Comparison of ENCODE assay signal across 2 cellular contexts in genomic region chr1:50822035-50822776, GRCh38.
TF ChIP-seq lines count a peak whose summit lies in the region.

No MANE protein-coding gene starts in this region.

TF ChIP-seq in IMR-90, 13 proteins besides CTCF, POLR2A, EP300 and RAD21:
- TF ChIP-seq MAFK (IDR thresholded peaks at IDR 0.05; ENCODE audit: low read depth, low read length) (no peak), NFE2L2 (IDR thresholded peaks at IDR 0.05; ENCODE audit: low read depth, low read length) (no peak), RCOR1 (IDR thresholded peaks at IDR 0.05; ENCODE audit: insufficient replicate concordance, low read length) (no peak), CHD1 (IDR thresholded peaks at IDR 0.05; ENCODE audit: low read depth, low read length) (no peak), RFX5 (IDR thresholded peaks at IDR 0.05; ENCODE audit: low read depth, low read length) (no peak), SMC3 (IDR thresholded peaks at IDR 0.05; ENCODE audit: low read depth, low read length) (no peak), CEBPB (IDR thresholded peaks at IDR 0.05; ENCODE audit: low read depth, low read length) (no peak), ELK1 (IDR thresholded peaks at IDR 0.05; ENCODE audit: borderline replicate concordance, low read depth, low read length) (no peak), USF2 (IDR thresholded peaks at IDR 0.05; ENCODE audit: low read depth, low read length) (no peak), MXI1 (IDR thresholded peaks at IDR 0.05; ENCODE audit: borderline replicate concordance, low read depth, low read length) (no peak), MAZ (IDR thresholded peaks at IDR 0.05; ENCODE audit: borderline replicate concordance, low read depth, low read length) (no peak), BHLHE40 (IDR thresholded peaks at IDR 0.05; ENCODE audit: low read depth, low read length) (no peak), FOS (IDR thresholded peaks at IDR 0.05; ENCODE audit: low read depth, low read length) (no peak)

TF ChIP-seq in GM12878, 131 proteins besides CTCF, POLR2A, EP300 and RAD21:
- TF ChIP-seq ZBTB33 (IDR thresholded peaks at IDR 0.05) (no peak), RELB (IDR thresholded peaks at IDR 0.05; ENCODE audit: low read depth) (no peak), MEF2A (IDR thresholded peaks at IDR 0.05; ENCODE audit: insufficient read depth, low read depth, low read length) (no peak), MLLT1 (IDR thresholded peaks at IDR 0.05) (no peak), NFXL1 (IDR thresholded peaks at IDR 0.05; ENCODE audit: borderline replicate concordance) (no peak), CHD1 (IDR thresholded peaks at IDR 0.05; ENCODE audit: low read depth, low read length) (no peak), CUX1 (IDR thresholded peaks at IDR 0.05; ENCODE audit: insufficient replicate concordance, low read depth, low read length) (no peak), EGR1 (IDR thresholded peaks at IDR 0.05; ENCODE audit: borderline replicate concordance in 1 of 2, low read depth in 2 of 2, low read length in 2 of 2) (no peak), JUND (IDR thresholded peaks at IDR 0.05; ENCODE audit: low read depth, low read length) (no peak), CEBPZ (IDR thresholded peaks at IDR 0.05; ENCODE audit: low read depth, low read length) (no peak), FOXM1 (IDR thresholded peaks at IDR 0.05; ENCODE audit: low read depth, low read length) (no peak), IRF4 (IDR thresholded peaks at IDR 0.05; ENCODE audit: low read depth, low read length) (no peak), NR2C1 (IDR thresholded peaks at IDR 0.05) (no peak)
TF ChIP-seq in GM12878: peak in this region for 0.
